12 cellular contexts compared by ENCODE assay signal in genomic region chr21:29163381-29164115, GRCh38. TPM values are rescaled to one million over a fixed set of nuclear protein-coding genes. Genes with fewer than 3 reads are reported as not detected.
DNase-seq lines count a peak whose midpoint lies in the region; ATAC-seq, FAIRE-seq and TF ChIP-seq lines count a peak whose summit lies in the region.
"Had no signal": no experiment of that assay in that cellular context is flagged by ENCODE, and none has a peak within 500 bp of the region (broad histone marks: within the 10 kb centered on the region; RNA-seq: fewer than 3 reads in every experiment).

No MANE protein-coding gene starts in this region.

- no peak overlapping the region for H3K9ac ChIP-seq in skeletal muscle tissue (ENCODE audit: low read depth in 1 of 3, low read length in 3 of 3)

- H3K4me1 Mint-ChIP-seq in mesothelial cell of epicardium: peaks cover 4% of the 10 kb centered on the region

- DNase-seq in EH (ENCODE audit: low read depth) (peak; percentile 39), SJSA1 (ENCODE audit: low read depth in 1 of 2, low spot score in 2 of 2) (no peak), foreskin keratinocyte (no peak), urothelium cell line (ENCODE audit: low spot score) (no peak), NCI-H2107 treated with DMSO at 0.1 percent for 48 hours (lab: John Stamatoyannopoulos, UW; ENCODE audit: unreplicated experiment) (no peak), mesothelial cell of epicardium (ENCODE audit: low spot score in 2 of 2, unreplicated experiment in 2 of 2) (no peak)
- DNase-seq: activated T-cell treated with anti-CD3 and anti-CD28 coated beads for 4 hours, H9, retina had no signal

- H3K27me3 ChIP-seq in SJSA1 (replicated peaks) (no peaks in the 10 kb centered on the region), foreskin keratinocyte (no peaks in the 10 kb centered on the region), skeletal muscle tissue (ENCODE audit: control insufficient read depth in 3 of 3, insufficient read depth in 3 of 3, low read length in 3 of 3) (no peaks in the 10 kb centered on the region)
- H3K27me3 ChIP-seq: MG63 had no signal

- H3K36me3 ChIP-seq in SJSA1 (no peaks in the 10 kb centered on the region), skeletal muscle tissue (ENCODE audit: control insufficient read depth in 3 of 3, insufficient read depth in 3 of 3, low read length in 3 of 3) (peaks cover 0 to 3% (median 0%) of the 10 kb centered on the region in 3 donors)
- H3K36me3 ChIP-seq: MG63 had no signal

- H3K4me3 Mint-ChIP-seq in mesothelial cell of epicardium: no peak overlapping the region
- H3K4me3 Mint-ChIP-seq: H9 had no signal

- no peak for FAIRE-seq in urothelium cell line (lab: Jason Lieb, UNC)

- H3K9me3 ChIP-seq in SJSA1 (replicated peaks) (no peaks in the 10 kb centered on the region), skeletal muscle tissue (ENCODE audit: control insufficient read depth in 3 of 3, low read length in 3 of 3) (no peaks in the 10 kb centered on the region)
- H3K9me3 ChIP-seq: MG63 had no signal

- no peak overlapping the region for H3K4me3 ChIP-seq in SJSA1
- H3K4me3 ChIP-seq in skeletal muscle tissue (ENCODE audit: low read length in 3 of 3): no peak overlapping the region
- H3K4me3 ChIP-seq: MG63 had no signal

- H3K27me3 Mint-ChIP-seq in mesothelial cell of epicardium (ENCODE audit: low read depth): no peaks in the 10 kb centered on the region

- no peaks in the 10 kb centered on the region for H3K36me3 Mint-ChIP-seq in mesothelial cell of epicardium

- H3K9me3 Mint-ChIP-seq in mesothelial cell of epicardium: no peaks in the 10 kb centered on the region
- H3K9me3 Mint-ChIP-seq: H9 had no signal

- ATAC-seq in foreskin keratinocyte (no peak), HG03469 (IDR thresholded peaks at IDR 0.05; ENCODE audit: unreplicated experiment) (no peak)

- H3K4me1 ChIP-seq in SJSA1 (replicated peaks) (peaks cover 11% of the 10 kb centered on the region), foreskin keratinocyte (peaks cover 22% of the 10 kb centered on the region), skeletal muscle tissue (ENCODE audit: control insufficient read depth in 3 of 3, insufficient read depth in 3 of 3, low read length in 3 of 3) (peaks cover 0 to 2% (median 0%) of the 10 kb centered on the region in 3 donors)

- H3K27ac Mint-ChIP-seq in mesothelial cell of epicardium: no peak overlapping the region

- TF ChIP-seq CTCF in foreskin keratinocyte (conservative IDR thresholded peaks at IDR 0.05) (no peak), mesothelial cell of epicardium (IDR thresholded peaks at IDR 0.05; ENCODE audit: unreplicated experiment) (no peak)

- H3K27ac ChIP-seq in SJSA1 (peak overlapping the region; percentile 70), foreskin keratinocyte (peak overlapping the region; percentile 100), skeletal muscle tissue (ENCODE audit: low read depth, low read length) (peak overlapping the region; percentile 10)

RNA-seq across cellular contexts. Expression of gene MAP3K7CL, which starts 33.1 kb away (rescaled TPM):
- 5.3 and 11.7 TPM in 2 replicates for total RNA-seq in SJSA1 (2014; rRNA removed; shearing (Covaris generic))
- total RNA-seq in foreskin keratinocyte: 14.5 and 15.0 TPM in 2 replicates
- 12.3 and 12.4 TPM in 2 replicates for polyA plus RNA-seq in foreskin keratinocyte
- 37.6 TPM for total RNA-seq in skeletal muscle tissue
- total RNA-seq in mesothelial cell of epicardium: 0.13 to 0.49 TPM (median 0.34 TPM) in 3 replicates
- total RNA-seq: H9 had no signal

Comparison
In these comparisons a context has a peak if more than half of its experiments do, and no peak if none do; other contexts are left out.
1. H3K27ac ChIP-seq: peak in every context shown above with its lines; median percentile 100 in foreskin keratinocyte; 70 in SJSA1; 10 in skeletal muscle tissue.